ENCODE assay signal across 4 cellular contexts in genomic region chr4:180205276-180205675, GRCh38.
"Had no signal": no experiment of that assay in that cellular context is flagged by ENCODE, and none has a peak within 500 bp of the region (broad histone marks: within the 10 kb centered on the region; RNA-seq: fewer than 3 reads in every experiment).

No MANE protein-coding gene starts in this region.

- H3K4me3 ChIP-seq: K562 had no signal

- DNase-seq: IMR-90, KBM-7, KG1 had no signal
